ENCODE assay signal across 10 cellular contexts in genomic region chr1:16630661-16631247, GRCh38. TPM values are rescaled to one million over a fixed set of nuclear protein-coding genes. Genes with fewer than 3 reads are reported as not detected.
DNase-seq lines count a peak whose midpoint lies in the region; ATAC-seq, FAIRE-seq and TF ChIP-seq lines count a peak whose summit lies in the region.
"Had no signal": no experiment of that assay in that cellular context is flagged by ENCODE, and none has a peak within 500 bp of the region (broad histone marks: within the 10 kb centered on the region; RNA-seq: fewer than 3 reads in every experiment).

No MANE protein-coding gene starts in this region.

- no peaks in the 10 kb centered on the region for H3K4me1 Mint-ChIP-seq in activated B cell treated with CpG ODN at 0.5 μM for 24 hours

- no peaks in the 10 kb centered on the region for H3K4me1 ChIP-seq in right atrium auricular region

- H3K36me3 ChIP-seq in right atrium auricular region, result peaks cover 78% of the 10 kb centered on the region

- ATAC-seq in activated B cell treated with CpG ODN at 0.5 μM for 24 hours (ENCODE audit: low read depth) (no peak), sciatic nerve (no peak), GM19463 (IDR thresholded peaks at IDR 0.05; ENCODE audit: unreplicated experiment) (no peak), HG03521 (IDR thresholded peaks at IDR 0.05; ENCODE audit: unreplicated experiment) (no peak)
- ATAC-seq: CD8-positive, alpha-beta T cell had no signal

- no peak for FAIRE-seq in HTR-8/SVneo (lab: Jason Lieb, UNC)
- FAIRE-seq: endothelial cell of umbilical vein had no signal

- no peaks in the 10 kb centered on the region for H3K9me3 ChIP-seq in right atrium auricular region

- no peaks in the 10 kb centered on the region for H3K27me3 Mint-ChIP-seq in activated B cell treated with CpG ODN at 0.5 μM for 24 hours

- H3K27me3 ChIP-seq in right atrium auricular region, result no peaks in the 10 kb centered on the region

- POLR2A ChIA-PET in activated B cell treated with CpG ODN at 0.5 μM for 24 hours (lab: Charles Lee), result interaction anchor here (0.6 kb wide), 1 partner anchor 410 kb away, joined by 3 read pairs; no protein-coding TSS in a partner anchor

- no peak overlapping the region for H3K4me3 Mint-ChIP-seq in activated B cell treated with CpG ODN at 0.5 μM for 24 hours
- H3K4me3 Mint-ChIP-seq: CD8-positive, alpha-beta T cell had no signal

- H3K36me3 Mint-ChIP-seq in activated B cell treated with CpG ODN at 0.5 μM for 24 hours (ENCODE audit: low read depth), result peaks cover 76% of the 10 kb centered on the region

- H3K4me3 ChIP-seq in right atrium auricular region, result no peak overlapping the region

- H3K27ac Mint-ChIP-seq in activated B cell treated with CpG ODN at 0.5 μM for 24 hours, result no peak overlapping the region
- H3K27ac Mint-ChIP-seq: CD8-positive, alpha-beta T cell had no signal

- CTCF ChIA-PET in activated B cell treated with CpG ODN at 0.5 μM for 24 hours (lab: Charles Lee), result no interaction called here

- H3K27ac ChIP-seq in right atrium auricular region, result no peak overlapping the region

- intact Hi-C loops in activated B cell treated with CpG ODN at 0.5 μM for 24 hours (cut with micrococcal nuclease) (no loop called here), sciatic nerve (cut with DNase I) (no loop called here)

- TF ChIP-seq CTCF in GM20000 (IDR thresholded peaks at IDR 0.05; ENCODE audit: extremely low read depth, missing control alignments) (no peak), activated B cell treated with CpG ODN at 0.5 μM for 24 hours (IDR thresholded peaks at IDR 0.05) (no peak), right atrium auricular region (IDR thresholded peaks at IDR 0.05) (no peak)

- in situ Hi-C loops in G401 (cut with HindIII; ENCODE audit: low sequenced_read_pairs), result no loop called here

- DNase-seq in GM20000 (ENCODE audit: low spot score) (peak; percentile 52), activated B cell treated with CpG ODN at 0.5 μM for 24 hours (peak; percentile 22), right atrium auricular region (ENCODE audit: low spot score) (peak; percentile 59), sciatic nerve (ENCODE audit: low spot score) (peak; percentile 67), HTR-8/SVneo (ENCODE audit: insufficient read length, low spot score) (no peak), G401 (ENCODE audit: low spot score) (no peak)

- no peaks in the 10 kb centered on the region for H3K9me3 Mint-ChIP-seq in activated B cell treated with CpG ODN at 0.5 μM for 24 hours
- H3K9me3 Mint-ChIP-seq: CD8-positive, alpha-beta T cell had no signal

RNA-seq across cellular contexts. Expression of gene NBPF1, which starts 17.4 kb away (rescaled TPM):
- total RNA-seq in activated B cell treated with CpG ODN at 0.5 μM for 24 hours (20.0 and 20.2 TPM in 2 replicates), right atrium auricular region (10 to 100 TPM; 15.1 to 20.0 TPM), sciatic nerve (40.4 TPM)
- 10.3 and 27.6 TPM in 2 replicates for total RNA-seq in G401 (2014; rRNA removed; shearing (Covaris generic))

RNA-seq across cellular contexts. Expression of gene RNU1-3, which starts 36.0 kb away (rescaled TPM):
- total RNA-seq in activated B cell treated with CpG ODN at 0.5 μM for 24 hours (3,526 and 4,195 TPM in 2 replicates), right atrium auricular region (not detected), sciatic nerve (13,769 TPM)
- total RNA-seq in G401 (2014; rRNA removed; shearing (Covaris generic)), result not detected in 2 replicates

Comparison
In these comparisons a context has a peak if more than half of its experiments do, and no peak if none do; other contexts are left out.
1. DNase-seq: peak in GM20000 (single experiment), activated B cell treated with CpG ODN at 0.5 μM for 24 hours (single experiment), right atrium auricular region (single experiment) and sciatic nerve (single experiment); none in HTR-8/SVneo (single experiment) and G401 (single experiment).
2. RNA of gene RNU1-3, which starts 36.0 kb away (total RNA-seq): 13,769 TPM in sciatic nerve (single experiment) and 3,526 to 4,195 TPM in activated B cell treated with CpG ODN at 0.5 μM for 24 hours; not detected in right atrium auricular region and not detected in G401; every median in the first group is over 1,000 times any median in the second.